14 cellular contexts compared by ENCODE assay signal in the genomic region with DNA sequence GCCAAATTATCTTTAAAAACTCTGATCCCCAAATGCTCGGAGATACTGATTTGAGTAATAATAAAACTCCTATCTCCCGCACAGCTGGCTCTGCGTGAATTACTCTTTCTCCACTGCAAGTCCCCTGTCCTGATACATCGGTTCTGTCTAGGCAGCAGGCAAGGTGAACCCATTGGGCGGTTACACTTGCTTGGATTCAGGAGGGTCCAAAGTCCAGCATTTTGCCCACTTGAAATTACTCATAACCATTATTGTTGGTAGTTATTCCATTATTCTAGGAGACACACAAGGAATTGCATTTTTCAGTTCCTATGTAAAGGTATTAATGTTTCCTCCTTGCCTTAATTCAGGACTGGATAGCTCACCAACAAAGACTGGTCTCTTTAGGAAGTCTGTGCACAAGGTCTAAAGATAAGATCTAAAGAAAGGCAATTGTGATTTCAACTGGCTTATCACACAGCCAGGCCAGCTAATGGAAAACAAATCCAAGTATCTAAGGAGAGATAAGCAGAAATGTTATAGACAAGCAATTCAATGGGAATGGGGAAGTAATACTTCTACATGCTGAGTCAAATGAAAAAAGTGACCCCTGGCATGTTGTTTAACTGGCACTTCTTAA. TPM values are rescaled to one million over a fixed set of nuclear protein-coding genes. Genes with fewer than 3 reads are reported as not detected.
"Had no signal": no experiment of that assay in that cellular context is flagged by ENCODE, and none has a peak within 500 bp of the region (broad histone marks: within the 10 kb centered on the region; RNA-seq: fewer than 3 reads in every experiment).

No MANE protein-coding gene starts in this region.

- H3K4me3 ChIP-seq: cardiac muscle cell, esophagus squamous epithelium, heart left ventricle, spleen, upper lobe of left lung had no signal

- H3K4me1 ChIP-seq: esophagus squamous epithelium, foreskin keratinocyte, spleen, upper lobe of left lung had no signal

- DNase-seq: activated CD4-positive, alpha-beta T cell treated with anti-CD3 and anti-CD28 coated beads for 48 hours; activated CD8-positive, alpha-beta memory T cell treated with anti-CD3 and anti-CD28 coated beads, Interleukin-2, amount 50 U/mL, for 48 hours; activated CD8-positive, alpha-beta T cell treated with anti-CD3 and anti-CD28 coated beads, Interleukin-2, amount 10 ng/mL, durations not matched to agents 7 days and 5 days; activated naive CD4-positive, alpha-beta T cell treated with Interleukin-2 at 50 U/mL for 16 hours; activated naive CD8-positive, alpha-beta T cell treated with anti-CD3 and anti-CD28 coated beads, Interleukin-2, amount 50 U/mL, for 24 hours; esophagus squamous epithelium; foreskin keratinocyte; heart left ventricle; right cardiac atrium; spleen; stimulated activated CD4-positive, alpha-beta T cell treated with anti-CD3 and anti-CD28 coated beads, Interleukin-1b, Interleukin-23, amount 100 ng/mL, for 48 hours; upper lobe of left lung had no signal

- ATAC-seq: activated CD8-positive, alpha-beta T cell treated with anti-CD3 and anti-CD28 coated beads, Interleukin-2, amount 10 ng/mL, durations not matched to agents 7 days and 5 days; activated naive CD8-positive, alpha-beta T cell treated with anti-CD3 and anti-CD28 coated beads, Interleukin-2, amount 50 U/mL, for 24 hours; foreskin keratinocyte; heart left ventricle; right cardiac atrium; stimulated activated memory B cell treated with anti-CD40 and anti-IgM and Interleukin-4, amounts not matched to agents 10 μg/mL and 1 μg/mL and 100 μg/mL, for 72 hours had no signal

- H3K27me3 ChIP-seq: cardiac muscle cell, esophagus squamous epithelium, foreskin keratinocyte, heart left ventricle, spleen, upper lobe of left lung had no signal

- H3K9me3 ChIP-seq: esophagus squamous epithelium, heart left ventricle, spleen, upper lobe of left lung had no signal

- H3K27ac ChIP-seq: cardiac muscle cell, esophagus squamous epithelium, foreskin keratinocyte, heart left ventricle, spleen, upper lobe of left lung had no signal

- H3K36me3 ChIP-seq: cardiac muscle cell, esophagus squamous epithelium, spleen, upper lobe of left lung had no signal

RNA-seq across cellular contexts. Expression of a gene that starts 53.2 kb away (rescaled TPM):
- total RNA-seq: activated CD8-positive, alpha-beta T cell treated with anti-CD3 and anti-CD28 coated beads, Interleukin-2, amount 10 ng/mL, durations not matched to agents 7 days and 5 days had no signal
